1 cellular context compared by ENCODE assay signal in genomic region chr2:61620244-61621159, GRCh38.
TF ChIP-seq lines count a peak whose summit lies in the region.

No MANE protein-coding gene starts in this region.

TF ChIP-seq in GM12878, 131 proteins besides CTCF, POLR2A, EP300 and RAD21:
- TF ChIP-seq HDGF (IDR thresholded peaks at IDR 0.05) (no peak), ZNF24 (IDR thresholded peaks at IDR 0.05) (no peak), EED (IDR thresholded peaks at IDR 0.05; ENCODE audit: low read depth) (no peak), CREM (IDR thresholded peaks at IDR 0.05; ENCODE audit: low read depth) (0 out of 2 replicates have a peak, but pooled peaks have one; percentile 12), RUNX3 (IDR thresholded peaks at IDR 0.05; ENCODE audit: low read length) (0 out of 2 replicates have a peak, but pooled peaks have one; percentile 31), SRF (IDR thresholded peaks at IDR 0.05; ENCODE audit: low read depth in 2 of 2, low read length in 2 of 2) (no peak), E2F4 (IDR thresholded peaks at IDR 0.05; ENCODE audit: low read depth, low read length) (no peak), GATAD2B (conservative IDR thresholded peaks at IDR 0.05; ENCODE audit: low read depth) (no peak), SPI1 (IDR thresholded peaks at IDR 0.05; ENCODE audit: borderline replicate concordance, insufficient read depth, low read depth, low read length) (no peak), ZBTB4 (CRISPR knock-in tag; IDR thresholded peaks at IDR 0.05) (no peak), JUNB (IDR thresholded peaks at IDR 0.05) (peak; percentile 65), PKNOX1 (IDR thresholded peaks at IDR 0.05) (no peak), RB1 (IDR thresholded peaks at IDR 0.05; ENCODE audit: borderline replicate concordance) (no peak), CHD2 (IDR thresholded peaks at IDR 0.05; ENCODE audit: borderline replicate concordance, low read depth, low read length) (no peak)
